ENCODE assay signal across 20 cellular contexts in genomic region chr15:71529353-71529752, GRCh38.
"Had no signal": no experiment of that assay in that cellular context is flagged by ENCODE, and none has a peak within 500 bp of the region (broad histone marks: within the 10 kb centered on the region; RNA-seq: fewer than 3 reads in every experiment).

No MANE protein-coding gene starts in this region.

- FAIRE-seq: endometrium had no signal

- ATAC-seq: activated CD4-positive, CD25-positive, alpha-beta regulatory T cell treated with anti-CD3 and anti-CD28 coated beads, Interleukin-2, amount 50 U/mL, for 24 hours; activated naive CD8-positive, alpha-beta T cell treated with anti-CD3 and anti-CD28 coated beads, Interleukin-2, amount 50 U/mL, for 24 hours; natural killer cell; psoas muscle; right cardiac atrium; stimulated activated naive B cell treated with anti-CD40 and anti-IgM and Interleukin-4, amounts not matched to agents 10 μg/mL and 1 μg/mL and 100 μg/mL, for 72 hours had no signal

- DNase-seq: activated CD4-positive, alpha-beta memory T cell treated with anti-CD3 and anti-CD28 coated beads, Interleukin-2, amount 10 ng/mL, durations not matched to agents 7 days and 5 days; activated CD4-positive, alpha-beta T cell treated with anti-CD3 and anti-CD28 coated beads, Interleukin-2, amount 10 ng/mL, durations not matched to agents 24 days and 14 days; activated gamma-delta T cell; activated naive CD4-positive, alpha-beta T cell treated with anti-CD3 and anti-CD28 coated beads, Interleukin-2, amount 50 U/mL, for 16 hours; activated naive CD8-positive, alpha-beta T cell treated with anti-CD3 and anti-CD28 coated beads, Interleukin-2, amount 50 U/mL, for 24 hours; activated T-cell treated with anti-CD3 and anti-CD28 coated beads for 4 hours; foreskin fibroblast; left ventricle myocardium superior; natural killer cell; ovary; psoas muscle; right cardiac atrium; stimulated activated CD8-positive, alpha-beta memory T cell treated with anti-CD3 and anti-CD28 coated beads, Interleukin-4, amount 100 ng/mL, for 48 hours; stimulated activated naive B cell treated with anti-CD40 and anti-IgM and Interleukin-4, amounts not matched to agents 10 μg/mL and 1 μg/mL and 100 μg/mL, for 72 hours; upper lobe of left lung had no signal

- H3K4me1 ChIP-seq: psoas muscle had no signal

- H3K9me3 ChIP-seq: ovary, psoas muscle, thoracic aorta, upper lobe of left lung had no signal

- H3K27me3 ChIP-seq: cardiac muscle cell, ovary, upper lobe of left lung had no signal

- H3K4me3 ChIP-seq: cardiac muscle cell, ovary, psoas muscle, thoracic aorta, upper lobe of left lung had no signal

- H3K27ac ChIP-seq: cardiac muscle cell, ovary, psoas muscle, thoracic aorta, upper lobe of left lung, VCaP had no signal

- H3K36me3 ChIP-seq: cardiac muscle cell, ovary, thoracic aorta, upper lobe of left lung had no signal
